Comparison of ENCODE assay signal across 9 cellular contexts in genomic region chr9:131728961-131729360, GRCh38.
DNase-seq lines count a peak whose midpoint lies in the region; ATAC-seq and TF ChIP-seq lines count a peak whose summit lies in the region.
"Had no signal": no experiment of that assay in that cellular context is flagged by ENCODE, and none has a peak within 500 bp of the region (broad histone marks: within the 10 kb centered on the region; RNA-seq: fewer than 3 reads in every experiment).

No MANE protein-coding gene starts in this region.

- H3K9me3 ChIP-seq in effector memory CD4-positive, alpha-beta T cell (ENCODE audit: control insufficient read depth, low read length): no peaks in the 10 kb centered on the region
- H3K9me3 ChIP-seq: SJSA1 had no signal

- peak in 3 of 4 experiments; percentile 30 to 62 (median 30) for DNase-seq in activated CD4-positive, CD25-positive, alpha-beta regulatory T cell (lab: John Stamatoyannopoulos, UW)
- DNase-seq in effector memory CD4-positive, alpha-beta T cell: peak; percentile 51 to 69 (median 52)
- DNase-seq in stimulated activated CD4-positive, alpha-beta T cell treated with anti-CD3 and anti-CD28 coated beads, Interleukin-4, amount 100 ng/mL, for 1 hour: peak; percentile 70
- DNase-seq in HEK293T (ENCODE audit: extremely low spot score) (no peak), islet precursor cell (no peak), SIG-M5 (lab: John Stamatoyannopoulos, UW) (no peak), NOMO-1 (lab: John Stamatoyannopoulos, UW; ENCODE audit: unreplicated experiment in 2 of 2) (no peak)

- peak overlapping the region; percentile 96 for H3K27ac ChIP-seq in effector memory CD4-positive, alpha-beta T cell (ENCODE audit: insufficient read depth, low read length, poor library complexity, severe bottlenecking)
- H3K27ac ChIP-seq: SJSA1 had no signal

- ATAC-seq in HG02759 (IDR thresholded peaks at IDR 0.05; ENCODE audit: unreplicated experiment): peak; percentile 41

- POLR2A ChIA-PET in HEK293T (lab: Yijun Ruan, JAX): no interaction called here

- peaks cover 75% of the 10 kb centered on the region for H3K4me1 ChIP-seq in effector memory CD4-positive, alpha-beta T cell (ENCODE audit: control insufficient read depth, insufficient read depth, low read length, poor library complexity, severe bottlenecking)

- no peaks in the 10 kb centered on the region for H3K27me3 ChIP-seq in effector memory CD4-positive, alpha-beta T cell (replicated peaks; ENCODE audit: control insufficient read depth, insufficient read depth, low read length, poor library complexity, severe bottlenecking)
- H3K27me3 ChIP-seq: SJSA1 had no signal

- no peaks in the 10 kb centered on the region for H3K36me3 ChIP-seq in effector memory CD4-positive, alpha-beta T cell (ENCODE audit: control insufficient read depth, insufficient read depth, low read length)
- H3K36me3 ChIP-seq: SJSA1 had no signal

- peak overlapping the region; percentile 27 for H3K4me3 ChIP-seq in effector memory CD4-positive, alpha-beta T cell (ENCODE audit: insufficient read depth, low read depth, low read length, poor library complexity, severe bottlenecking)
- H3K4me3 ChIP-seq: SJSA1 had no signal

- CTCF ChIA-PET in HEK293T (lab: Yijun Ruan, JAX): no interaction called here

TF ChIP-seq in HEK293T, 16 proteins besides CTCF, POLR2A, EP300 and RAD21:
- TF ChIP-seq NFRKB (IDR thresholded peaks at IDR 0.05) (no peak), PKNOX1 (IDR thresholded peaks at IDR 0.05) (no peak), SUZ12 (IDR thresholded peaks at IDR 0.05) (no peak), ARNT (IDR thresholded peaks at IDR 0.05) (no peak)

Comparison
In these comparisons a context has a peak if more than half of its experiments do, and no peak if none do; other contexts are left out.
1. DNase-seq: peak in activated CD4-positive, CD25-positive, alpha-beta regulatory T cell (3 of 4), effector memory CD4-positive, alpha-beta T cell (3 of 3) and stimulated activated CD4-positive, alpha-beta T cell treated with anti-CD3 and anti-CD28 coated beads, Interleukin-4, amount 100 ng/mL, for 1 hour (single experiment); none in HEK293T (single experiment), islet precursor cell (single experiment), SIG-M5 (single experiment) and NOMO-1 (0 of 2).